1 cellular context compared by ENCODE assay signal in genomic region chr7:69661342-69661741, GRCh38.
A peak's percentile ranks its signal among the peaks of the same experiment; 100 is the strongest.
TF ChIP-seq lines count a peak whose summit lies in the region.

No MANE protein-coding gene starts in this region.

TF ChIP-seq in GM12878, 131 proteins besides CTCF, POLR2A, EP300 and RAD21 (continued from another document and continues in another):
- TF ChIP-seq ZBTB11 (CRISPR knock-in tag; IDR thresholded peaks at IDR 0.05): no peak
- TF ChIP-seq NR2F1 (conservative IDR thresholded peaks at IDR 0.05): no peak
- TF ChIP-seq SKIL (IDR thresholded peaks at IDR 0.05; ENCODE audit: low read depth, poor library complexity, severe bottlenecking): peak; percentile 63
- no peak for TF ChIP-seq NRF1 (conservative IDR thresholded peaks at IDR 0.05; ENCODE audit: low read depth, low read length)
- no peak for TF ChIP-seq HCFC1 (IDR thresholded peaks at IDR 0.05; ENCODE audit: low read length)
- no peak for TF ChIP-seq TCF3 (IDR thresholded peaks at IDR 0.05; ENCODE audit: borderline replicate concordance, insufficient read depth, low read depth, low read length)
- peak; percentile 20 to 44; a peak in 1 of 4 replicates for TF ChIP-seq BHLHE40 (IDR thresholded peaks at IDR 0.05; ENCODE audit: borderline replicate concordance in 1 of 2, low read depth in 2 of 2, low read length in 1 of 2)
- no peak for TF ChIP-seq CEBPZ (IDR thresholded peaks at IDR 0.05; ENCODE audit: low read depth, low read length)
- no peak for TF ChIP-seq ZBTB4 (CRISPR knock-in tag; IDR thresholded peaks at IDR 0.05)
- TF ChIP-seq GABPA (IDR thresholded peaks at IDR 0.05; ENCODE audit: low read depth): no peak
- no peak for TF ChIP-seq IRF5 (IDR thresholded peaks at IDR 0.05; ENCODE audit: borderline replicate concordance)
- TF ChIP-seq ZBED1 (IDR thresholded peaks at IDR 0.05; ENCODE audit: borderline replicate concordance): no peak; the same call in 1 of the 2 replicates
- TF ChIP-seq ZBTB33 (IDR thresholded peaks at IDR 0.05): no peak
- no peak for TF ChIP-seq ZNF24 (IDR thresholded peaks at IDR 0.05)
- TF ChIP-seq RBBP5 (conservative IDR thresholded peaks at IDR 0.05): no peak
- TF ChIP-seq GATAD2B (conservative IDR thresholded peaks at IDR 0.05; ENCODE audit: low read depth): 0 out of 2 replicates have a peak, but pooled peaks have one; percentile 38
- TF ChIP-seq ZNF207 (IDR thresholded peaks at IDR 0.05; ENCODE audit: borderline replicate concordance): no peak
- peak; percentile 85 for TF ChIP-seq ATF7 (IDR thresholded peaks at IDR 0.05; ENCODE audit: low read depth)
- TF ChIP-seq NKRF (conservative IDR thresholded peaks at IDR 0.05): no peak
- TF ChIP-seq CBX3 (IDR thresholded peaks at IDR 0.05; ENCODE audit: borderline replicate concordance, low read depth): no peak
- peak; percentile 62; the same call in 1 of the 2 replicates for TF ChIP-seq SMARCA5 (IDR thresholded peaks at IDR 0.05)
- TF ChIP-seq IKZF2 (IDR thresholded peaks at IDR 0.05): peak; percentile 77 to 87; a peak in 3 of 4 replicates
- peak; percentile 88 for TF ChIP-seq MTA2 (IDR thresholded peaks at IDR 0.05; ENCODE audit: low read depth)
- peak; percentile 88 for TF ChIP-seq RELB (IDR thresholded peaks at IDR 0.05; ENCODE audit: low read depth)
- peak; percentile 59; the same call in 1 of the 2 replicates for TF ChIP-seq IKZF1 (conservative IDR thresholded peaks at IDR 0.05)
- peak; percentile 30 for TF ChIP-seq DPF2 (IDR thresholded peaks at IDR 0.05)
- no peak for TF ChIP-seq NFXL1 (IDR thresholded peaks at IDR 0.05; ENCODE audit: borderline replicate concordance)
- TF ChIP-seq CEBPB (IDR thresholded peaks at IDR 0.05; ENCODE audit: borderline replicate concordance in 1 of 2, low read depth in 2 of 2, low read length in 2 of 2): no peak
- TF ChIP-seq KDM1A (IDR thresholded peaks at IDR 0.05; ENCODE audit: borderline replicate concordance): no peak
- TF ChIP-seq BCLAF1 (IDR thresholded peaks at IDR 0.05): no peak
- TF ChIP-seq BCL11A (IDR thresholded peaks at IDR 0.05; ENCODE audit: low read depth, low read length): peak; percentile 31; the same call in 1 of the 2 replicates
- TF ChIP-seq LARP7 (IDR thresholded peaks at IDR 0.05): no peak
- peak; percentile 56; the same call in 1 of the 2 replicates for TF ChIP-seq ZNF384 (IDR thresholded peaks at IDR 0.05; ENCODE audit: borderline replicate concordance, low read depth, low read length)
- peak; percentile 64; the same call in 1 of the 2 replicates for TF ChIP-seq CHD2 (IDR thresholded peaks at IDR 0.05; ENCODE audit: borderline replicate concordance, low read depth, low read length)
